9 cellular contexts compared by ENCODE assay signal in genomic region chr2:188978291-188979081, GRCh38.
DNase-seq lines count a peak whose midpoint lies in the region; TF ChIP-seq lines count a peak whose summit lies in the region.
"Had no signal": no experiment of that assay in that cellular context is flagged by ENCODE, and none has a peak within 500 bp of the region (broad histone marks: within the 10 kb centered on the region; RNA-seq: fewer than 3 reads in every experiment).

No MANE protein-coding gene starts in this region.

- H3K4me3 ChIP-seq in HFF-Myc (replicated peaks; ENCODE audit: low read depth, low read length): peak overlapping the region; percentile 74
- H3K4me3 ChIP-seq in rectal smooth muscle tissue (ENCODE audit: low read length): no peak overlapping the region

- H3K4me1 ChIP-seq in rectal smooth muscle tissue (ENCODE audit: control insufficient read depth, insufficient read depth, low read length): peaks cover 12% of the 10 kb centered on the region

- DNase-seq in DMS 273 (lab: John Stamatoyannopoulos, UW; ENCODE audit: unreplicated experiment): peak; percentile 52
- no peak for DNase-seq in DMS 273 treated with DMSO at 0.1 percent for 48 hours (lab: John Stamatoyannopoulos, UW)
- DNase-seq in HFF-Myc (ENCODE audit: extremely low read depth, low read depth): no peak
- peak; percentile 50 for DNase-seq in NCI-H69 (lab: John Stamatoyannopoulos, UW)
- peak; percentile 78 for DNase-seq in fibroblast of gingiva (ENCODE audit: low read depth)
- no peak for DNase-seq in SIG-M5 (lab: John Stamatoyannopoulos, UW)
- DNase-seq in NCI-H1048 (lab: John Stamatoyannopoulos, UW): no peak

- peak; percentile 22 for TF ChIP-seq CTCF in HFF-Myc (IDR thresholded peaks at IDR 0.05; ENCODE audit: low read depth, low read length, missing control alignments)

- H3K27ac ChIP-seq in rectal smooth muscle tissue (ENCODE audit: low read depth, low read length): peak overlapping the region; percentile 95
- H3K27ac ChIP-seq: 22Rv1 had no signal

- no peaks in the 10 kb centered on the region for H3K27me3 ChIP-seq in rectal smooth muscle tissue (ENCODE audit: control insufficient read depth, insufficient read depth, low read length)

- H3K9ac ChIP-seq in rectal smooth muscle tissue (ENCODE audit: low read length): no peak overlapping the region

- no peaks in the 10 kb centered on the region for H3K36me3 ChIP-seq in rectal smooth muscle tissue (ENCODE audit: control insufficient read depth, insufficient read depth, low read length)

Comparison
In these comparisons a context has a peak if more than half of its experiments do, and no peak if none do; other contexts are left out.
1. DNase-seq: peak in DMS 273 (single experiment), NCI-H69 (single experiment) and fibroblast of gingiva (single experiment); none in DMS 273 treated with DMSO at 0.1 percent for 48 hours (single experiment), HFF-Myc (single experiment), SIG-M5 (single experiment) and NCI-H1048 (single experiment).